10 cellular contexts compared by ENCODE assay signal in genomic region chr17:81388612-81389367, GRCh38. TPM values are rescaled to one million over a fixed set of nuclear protein-coding genes. Genes with fewer than 3 reads are reported as not detected.
DNase-seq lines count a peak whose midpoint lies in the region; ATAC-seq and TF ChIP-seq lines count a peak whose summit lies in the region.
"Had no signal": no experiment of that assay in that cellular context is flagged by ENCODE, and none has a peak within 500 bp of the region (broad histone marks: within the 10 kb centered on the region; RNA-seq: fewer than 3 reads in every experiment).

No MANE protein-coding gene starts in this region.

- no peak overlapping the region for H3K23ac ChIP-seq in H9 (ENCODE audit: insufficient read length, low read depth, low read length)

- H3K27me3 ChIP-seq in H9 (ENCODE audit: insufficient read depth, low read length): peaks cover 78% of the 10 kb centered on the region
- H3K27me3 ChIP-seq in left ventricle myocardium inferior (ENCODE audit: low read depth): no peaks in the 10 kb centered on the region

- no peak overlapping the region for H3K14ac ChIP-seq in H9 (ENCODE audit: insufficient read depth, low read length)

- H3K18ac ChIP-seq in H9 (ENCODE audit: insufficient read length, low read depth, low read length): no peak overlapping the region

- H4K20me1 ChIP-seq in H9 (ENCODE audit: control insufficient read depth, insufficient read depth, insufficient read length): no peaks in the 10 kb centered on the region

- H3K9me3 Mint-ChIP-seq in H9 (peaks cover 0 to 3% of the 10 kb centered on the region in 2 experiments; a peak in 1 of 5 replicates), Calu3 (ENCODE audit: low read depth, unreplicated experiment) (no peaks in the 10 kb centered on the region)

- CTCF ChIA-PET in Calu3 (lab: Charles Lee): no interaction called here

- peak; percentile 63 for DNase-seq in H9
- peak; percentile 93 for DNase-seq in SK-N-DZ (ENCODE audit: low spot score)
- no peak for DNase-seq in left ventricle myocardium inferior
- DNase-seq in retina: peak; percentile 85
- no peak for DNase-seq in Calu3
- no peak for DNase-seq in effector CD4-positive, alpha-beta T cell
- no peak for DNase-seq in DMS114 treated with DMSO at 0.1 percent for 48 hours (lab: John Stamatoyannopoulos, UW; ENCODE audit: unreplicated experiment)
- DNase-seq: MV-4-11 had no signal

- no peak overlapping the region for H2AK5ac ChIP-seq in H9 (ENCODE audit: insufficient read length, low read length)

- no peak overlapping the region for H2BK20ac ChIP-seq in H9 (ENCODE audit: low read depth, low read length, poor library complexity, severe bottlenecking)

- H3K27me3 Mint-ChIP-seq in H9 (ENCODE audit: low read depth) (peaks cover 87% of the 10 kb centered on the region), Calu3 (ENCODE audit: unreplicated experiment) (peaks cover 78% of the 10 kb centered on the region)

- TF ChIP-seq CTCF in H9 (conservative IDR thresholded peaks at IDR 0.05) (no peak), left ventricle myocardium inferior (IDR thresholded peaks at IDR 0.05; ENCODE audit: borderline replicate concordance) (no peak), Calu3 (IDR thresholded peaks at IDR 0.05; ENCODE audit: unreplicated experiment) (no peak)

- WGBS in H9 (ENCODE audit: extremely low coverage, insufficient read length, low lambda C conversion rate): no CpG with 5 or more reads among the region's 19 CpGs

- no peak overlapping the region for H2BK5ac ChIP-seq in H9 (ENCODE audit: insufficient read length, low read length)

- no peak for ATAC-seq in GM19351 (IDR thresholded peaks at IDR 0.05; ENCODE audit: unreplicated experiment)

- H2BK12ac ChIP-seq in H9 (ENCODE audit: insufficient read length, low read depth, low read length): no peak overlapping the region

- BruUV-seq in Calu3 (replicated peaks; lab: Mats Ljungman, UMichigan): no TSS peak

- no peak overlapping the region for H4K5ac ChIP-seq in H9 (ENCODE audit: insufficient read length, low read depth, low read length)

- no peaks in the 10 kb centered on the region for H3K79me1 ChIP-seq in H9 (ENCODE audit: insufficient read depth, low read depth, low read length, poor library complexity, severe bottlenecking)

- H3K27ac Mint-ChIP-seq in H9 (no peak overlapping the region), Calu3 (ENCODE audit: unreplicated experiment) (no peak overlapping the region)

- intact Hi-C loops in left ventricle myocardium inferior (cut with micrococcal nuclease): loop anchor here (5.0 kb wide), 1 partner anchor 94 kb away; no protein-coding TSS in a partner anchor
- intact Hi-C loops in Calu3 (cut with micrococcal nuclease; ENCODE audit: unreplicated experiment): no loop called here

- H3K27ac ChIP-seq in H9 (ENCODE audit: insufficient read length, low read depth, low read length) (no peak overlapping the region), left ventricle myocardium inferior (replicated peaks) (peak overlapping the region; percentile 97)

- no peak overlapping the region for H3K56ac ChIP-seq in H9 (ENCODE audit: insufficient read length, low read depth, low read length)

- peaks cover 17% of the 10 kb centered on the region for H3K23me2 ChIP-seq in H9 (ENCODE audit: insufficient read length, low read depth, low read length, poor library complexity, severe bottlenecking)

- no peaks in the 10 kb centered on the region for H3K36me3 ChIP-seq in left ventricle myocardium inferior
- H3K36me3 ChIP-seq: thoracic aorta had no signal

- H2AFZ ChIP-seq in H9 (ENCODE audit: low read length): no peak overlapping the region

- H3K79me2 ChIP-seq in H9 (ENCODE audit: insufficient read depth, low read length): no peaks in the 10 kb centered on the region

- H3K36me3 Mint-ChIP-seq in H9 (ENCODE audit: insufficient read depth in 1 of 3, low read depth in 3 of 3) (peaks cover 0 to 5% (median 4%) of the 10 kb centered on the region in 3 experiments; a peak in 3 of 7 replicates), Calu3 (ENCODE audit: insufficient read depth, unreplicated experiment) (peaks cover 13% of the 10 kb centered on the region)

- no peak overlapping the region for H3K4me2 ChIP-seq in H9 (ENCODE audit: insufficient read depth, insufficient read length, low read length)

- no peak overlapping the region for H3K9ac ChIP-seq in H9 (ENCODE audit: extremely low read depth, insufficient read length, low read length)

- H3K4me1 Mint-ChIP-seq in H9 (peaks cover 10 to 47% of the 10 kb centered on the region in 2 experiments), Calu3 (ENCODE audit: low read depth, unreplicated experiment) (peaks cover 1% of the 10 kb centered on the region)

- H3K4me1 ChIP-seq in H9 (ENCODE audit: insufficient read depth, low read length) (no peaks in the 10 kb centered on the region), left ventricle myocardium inferior (peaks cover 81% of the 10 kb centered on the region)

- no peak overlapping the region for H2BK120ac ChIP-seq in H9 (ENCODE audit: low read depth, low read length, poor library complexity, severe bottlenecking)

- H3K4me3 Mint-ChIP-seq in H9: no peak overlapping the region; a peak in 1 of 5 replicates
- no peak overlapping the region for H3K4me3 Mint-ChIP-seq in Calu3 (ENCODE audit: low read depth, unreplicated experiment)

- H4K91ac ChIP-seq in H9 (ENCODE audit: insufficient read length, low read depth, low read length): no peak overlapping the region

- no peak overlapping the region for H2BK15ac ChIP-seq in H9 (ENCODE audit: low read depth, low read length)

- H3T11ph ChIP-seq in H9 (ENCODE audit: low read length): no peak overlapping the region

- no peaks in the 10 kb centered on the region for H3K9me3 ChIP-seq in H9 (ENCODE audit: control insufficient read depth, low read depth, low read length)
- H3K9me3 ChIP-seq in left ventricle myocardium inferior (replicated peaks): no peaks in the 10 kb centered on the region
- H3K9me3 ChIP-seq: thoracic aorta had no signal

- no peak overlapping the region for H3K4ac ChIP-seq in H9 (ENCODE audit: low read depth, low read length)

- no peak overlapping the region for H4K8ac ChIP-seq in H9 (replicated peaks; ENCODE audit: insufficient read length, low read depth, low read length)

- peak overlapping the region; percentile 79 for H3K4me3 ChIP-seq in left ventricle myocardium inferior

RNA-seq across cellular contexts. Expression of gene BAHCC1, which starts 6.5 kb away (rescaled TPM):
- total RNA-seq in H9 (2021) (1.7 and 3.1 TPM in 2 replicates), left ventricle myocardium inferior (7.3 TPM), Calu3 (2022) (0.17 and 0.27 TPM in 2 replicates)
- polyA plus RNA-seq in SK-N-DZ (2014; cell fraction: cytosol; rRNA removed): 6.6 and 15.1 TPM in 2 replicates
- polyA plus RNA-seq in SK-N-DZ (2014; cell fraction: nucleus; rRNA removed): 33.7 and 55.3 TPM in 2 replicates

Comparison
In these comparisons a context has a peak if more than half of its experiments do, and no peak if none do; other contexts are left out.
1. DNase-seq: peak in H9 (single experiment), SK-N-DZ (single experiment) and retina (single experiment); none in left ventricle myocardium inferior (single experiment), Calu3 (single experiment), effector CD4-positive, alpha-beta T cell (single experiment) and DMS114 treated with DMSO at 0.1 percent for 48 hours (single experiment).